Comparison of ENCODE assay signal across 11 cellular contexts in genomic region chr10:129970404-129971364, GRCh38. TPM values are rescaled to one million over a fixed set of nuclear protein-coding genes. Genes with fewer than 3 reads are reported as not detected.
DNase-seq lines count a peak whose midpoint lies in the region; ATAC-seq, FAIRE-seq and TF ChIP-seq lines count a peak whose summit lies in the region.
"Had no signal": no experiment of that assay in that cellular context is flagged by ENCODE, and none has a peak within 500 bp of the region (broad histone marks: within the 10 kb centered on the region; RNA-seq: fewer than 3 reads in every experiment).

No MANE protein-coding gene starts in this region.

- FAIRE-seq in H54 (lab: Jason Lieb, UNC): no peak
- FAIRE-seq: RCC 7860 had no signal

- peaks cover 79% of the 10 kb centered on the region for H3K27me3 ChIP-seq in ACC112 (ENCODE audit: insufficient read depth, low read length)

- peak overlapping the region; percentile 52 for H3K27ac Mint-ChIP-seq in activated T-helper 2 cell treated with anti-CD3 and anti-CD28 coated beads, Interferon-gamma antibody, Interleukin-2, Interleukin-4, amounts not matched to agents 10 μg/mL and 5 μg/mL and 100 μg/mL, durations not matched to agents 14 hours and 24 hours and 36 hours
- peak overlapping the region in 4 of 6 donors; percentile 43 to 93 (median 86) for H3K27ac Mint-ChIP-seq in naive B cell

- peaks cover 4% of the 10 kb centered on the region for H3K4me1 ChIP-seq in ACC112 (ENCODE audit: control insufficient read depth, insufficient read depth, low read length, unreplicated experiment)

- DNase-seq in GF-D8 (lab: John Stamatoyannopoulos, UW) (peak; percentile 27), naive B cell (no peak), caudate nucleus (lab: John Stamatoyannopoulos, UW) (no peak), H54 (ENCODE audit: insufficient read length, low spot score) (no peak)
- no peak for DNase-seq in activated T-helper 2 cell treated with anti-CD3 and anti-CD28 coated beads, Interferon-gamma antibody, Interleukin-2, Interleukin-4, amounts not matched to agents 10 μg/mL and 5 μg/mL and 100 μg/mL, durations not matched to agents 14 hours and 24 hours and 36 hours (ENCODE audit: low spot score)
- DNase-seq: activated gamma-delta T cell treated with Interleukin-2 at 50 U/mL for 16 hours had no signal

- H3K36me3 Mint-ChIP-seq in activated T-helper 2 cell treated with anti-CD3 and anti-CD28 coated beads, Interferon-gamma antibody, Interleukin-2, Interleukin-4, amounts not matched to agents 10 μg/mL and 5 μg/mL and 100 μg/mL, durations not matched to agents 14 hours and 24 hours and 36 hours (ENCODE audit: low read depth): no peaks in the 10 kb centered on the region
- H3K36me3 Mint-ChIP-seq in naive B cell: peaks cover 5 to 6% of the 10 kb centered on the region in 2 donors

- peak overlapping the region; percentile 72 for H3K4me3 ChIP-seq in ACC112 (ENCODE audit: low read depth, low read length)

- peaks cover 4% of the 10 kb centered on the region for H3K4me1 Mint-ChIP-seq in activated T-helper 2 cell treated with anti-CD3 and anti-CD28 coated beads, Interferon-gamma antibody, Interleukin-2, Interleukin-4, amounts not matched to agents 10 μg/mL and 5 μg/mL and 100 μg/mL, durations not matched to agents 14 hours and 24 hours and 36 hours (ENCODE audit: low read depth)
- H3K4me1 Mint-ChIP-seq in naive B cell: peaks cover 5 to 14% (median 5%) of the 10 kb centered on the region in 3 donors

- H3K9me3 Mint-ChIP-seq in activated T-helper 2 cell treated with anti-CD3 and anti-CD28 coated beads, Interferon-gamma antibody, Interleukin-2, Interleukin-4, amounts not matched to agents 10 μg/mL and 5 μg/mL and 100 μg/mL, durations not matched to agents 14 hours and 24 hours and 36 hours: no peaks in the 10 kb centered on the region
- peaks cover 0 to 23% (median 9%) of the 10 kb centered on the region in 7 donors for H3K9me3 Mint-ChIP-seq in naive B cell

- intact Hi-C loops in activated T-helper 2 cell treated with anti-CD3 and anti-CD28 coated beads, Interferon-gamma antibody, Interleukin-2, Interleukin-4, amounts not matched to agents 10 μg/mL and 5 μg/mL and 100 μg/mL, durations not matched to agents 14 hours and 24 hours and 36 hours (cut with micrococcal nuclease): loop anchor here (1.0 to 5.0 kb wide), 4 partner anchors 12 to 208 kb away; no protein-coding TSS in a partner anchor

- peaks cover 64% of the 10 kb centered on the region for H3K27me3 Mint-ChIP-seq in activated T-helper 2 cell treated with anti-CD3 and anti-CD28 coated beads, Interferon-gamma antibody, Interleukin-2, Interleukin-4, amounts not matched to agents 10 μg/mL and 5 μg/mL and 100 μg/mL, durations not matched to agents 14 hours and 24 hours and 36 hours (ENCODE audit: low read depth)
- H3K27me3 Mint-ChIP-seq in naive B cell: peaks cover 44 to 74% (median 51%) of the 10 kb centered on the region in 3 donors

- H2AFZ ChIP-seq in ACC112 (ENCODE audit: low read length, unreplicated experiment): peak overlapping the region; percentile 57

- H3K4me3 Mint-ChIP-seq in activated T-helper 2 cell treated with anti-CD3 and anti-CD28 coated beads, Interferon-gamma antibody, Interleukin-2, Interleukin-4, amounts not matched to agents 10 μg/mL and 5 μg/mL and 100 μg/mL, durations not matched to agents 14 hours and 24 hours and 36 hours (ENCODE audit: low read depth): no peak overlapping the region
- H3K4me3 Mint-ChIP-seq in naive B cell: peak overlapping the region; percentile 39 to 78 (median 50)

- H3K36me3 ChIP-seq in ACC112 (ENCODE audit: insufficient read depth, low read length): no peaks in the 10 kb centered on the region
- H3K36me3 ChIP-seq: uterus had no signal

- no peak for TF ChIP-seq POLR2A in H54 (IDR thresholded peaks at IDR 0.05; ENCODE audit: low read depth, low read length)

- H3K27ac ChIP-seq in ACC112 (ENCODE audit: low read depth, low read length) (no peak overlapping the region), caudate nucleus (ENCODE audit: low read depth, low read length) (no peak overlapping the region)
- H3K27ac ChIP-seq: uterus had no signal

- H3K79me2 ChIP-seq in ACC112 (ENCODE audit: control insufficient read depth, insufficient read depth, low read length, unreplicated experiment): no peaks in the 10 kb centered on the region

- ATAC-seq in naive B cell (ENCODE audit: low read depth in 2 of 2) (no peak), GM21381 (IDR thresholded peaks at IDR 0.05; ENCODE audit: unreplicated experiment) (no peak), HG02588 (IDR thresholded peaks at IDR 0.05; ENCODE audit: unreplicated experiment) (no peak)

RNA-seq across cellular contexts. Expression of gene EBF3, which starts 6.6 kb away (rescaled TPM):
- total RNA-seq in activated T-helper 2 cell treated with anti-CD3 and anti-CD28 coated beads, Interferon-gamma antibody, Interleukin-2, Interleukin-4, amounts not matched to agents 10 μg/mL and 5 μg/mL and 100 μg/mL, durations not matched to agents 14 hours and 24 hours and 36 hours: not detected in 2 replicates
- polyA plus RNA-seq in naive B cell (ENCODE audit: low read depth in 6 of 6): not detected
